In the genomic region with DNA sequence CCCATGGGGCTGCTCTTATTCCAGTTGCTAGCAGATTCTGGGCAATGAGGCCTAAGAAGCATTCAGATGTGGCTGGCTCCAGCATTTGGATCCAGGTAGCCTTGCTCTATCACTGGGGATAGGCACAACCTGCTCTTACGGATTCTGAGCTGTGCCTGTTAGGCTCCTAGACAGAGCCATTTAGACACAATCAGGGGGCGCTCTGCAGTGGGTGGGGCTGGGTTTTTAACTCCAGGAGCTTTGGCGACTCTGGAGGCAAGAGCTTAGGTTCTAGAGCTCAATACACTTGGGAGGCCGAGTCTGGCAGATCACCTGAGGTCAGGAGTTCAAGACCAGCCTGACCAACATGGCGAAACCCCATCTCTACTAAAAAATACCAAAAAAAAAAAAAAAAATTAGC, we compare ENCODE assay signal across 3 cellular contexts.
TF ChIP-seq lines count a peak whose summit lies in the region.

No MANE protein-coding gene starts in this region.

TF ChIP-seq in HCT116, 20 proteins besides CTCF, POLR2A, EP300 and RAD21:
- TF ChIP-seq ZNF274 (IDR thresholded peaks at IDR 0.05; ENCODE audit: low read depth, low read length) (no peak), EZH2phosphoT487 (IDR thresholded peaks at IDR 0.05; ENCODE audit: borderline replicate concordance) (no peak), YY1 (IDR thresholded peaks at IDR 0.05; ENCODE audit: extremely low read depth, insufficient replicate concordance, low read depth, low read length) (no peak), ELF1 (IDR thresholded peaks at IDR 0.05; ENCODE audit: borderline replicate concordance, low read depth) (no peak), EGR1 (IDR thresholded peaks at IDR 0.05; ENCODE audit: low read depth) (no peak), EZH2 (IDR thresholded peaks at IDR 0.05) (no peak)
- TF ChIP-seq, protein P1, sequence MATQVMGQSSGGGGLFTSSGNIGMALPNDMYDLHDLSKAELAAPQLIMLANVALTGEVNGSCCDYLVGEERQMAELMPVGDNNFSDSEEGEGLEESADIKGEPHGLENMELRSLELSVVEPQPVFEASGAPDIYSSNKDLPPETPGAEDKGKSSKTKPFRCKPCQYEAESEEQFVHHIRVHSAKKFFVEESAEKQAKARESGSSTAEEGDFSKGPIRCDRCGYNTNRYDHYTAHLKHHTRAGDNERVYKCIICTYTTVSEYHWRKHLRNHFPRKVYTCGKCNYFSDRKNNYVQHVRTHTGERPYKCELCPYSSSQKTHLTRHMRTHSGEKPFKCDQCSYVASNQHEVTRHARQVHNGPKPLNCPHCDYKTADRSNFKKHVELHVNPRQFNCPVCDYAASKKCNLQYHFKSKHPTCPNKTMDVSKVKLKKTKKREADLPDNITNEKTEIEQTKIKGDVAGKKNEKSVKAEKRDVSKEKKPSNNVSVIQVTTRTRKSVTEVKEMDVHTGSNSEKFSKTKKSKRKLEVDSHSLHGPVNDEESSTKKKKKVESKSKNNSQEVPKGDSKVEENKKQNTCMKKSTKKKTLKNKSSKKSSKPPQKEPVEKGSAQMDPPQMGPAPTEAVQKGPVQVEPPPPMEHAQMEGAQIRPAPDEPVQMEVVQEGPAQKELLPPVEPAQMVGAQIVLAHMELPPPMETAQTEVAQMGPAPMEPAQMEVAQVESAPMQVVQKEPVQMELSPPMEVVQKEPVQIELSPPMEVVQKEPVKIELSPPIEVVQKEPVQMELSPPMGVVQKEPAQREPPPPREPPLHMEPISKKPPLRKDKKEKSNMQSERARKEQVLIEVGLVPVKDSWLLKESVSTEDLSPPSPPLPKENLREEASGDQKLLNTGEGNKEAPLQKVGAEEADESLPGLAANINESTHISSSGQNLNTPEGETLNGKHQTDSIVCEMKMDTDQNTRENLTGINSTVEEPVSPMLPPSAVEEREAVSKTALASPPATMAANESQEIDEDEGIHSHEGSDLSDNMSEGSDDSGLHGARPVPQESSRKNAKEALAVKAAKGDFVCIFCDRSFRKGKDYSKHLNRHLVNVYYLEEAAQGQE (IDR thresholded peaks at IDR 0.05; ENCODE audit: low read depth), result no peak

TF ChIP-seq in K562, 482 proteins besides CTCF, POLR2A, EP300 and RAD21:
- TF ChIP-seq, protein P2, sequence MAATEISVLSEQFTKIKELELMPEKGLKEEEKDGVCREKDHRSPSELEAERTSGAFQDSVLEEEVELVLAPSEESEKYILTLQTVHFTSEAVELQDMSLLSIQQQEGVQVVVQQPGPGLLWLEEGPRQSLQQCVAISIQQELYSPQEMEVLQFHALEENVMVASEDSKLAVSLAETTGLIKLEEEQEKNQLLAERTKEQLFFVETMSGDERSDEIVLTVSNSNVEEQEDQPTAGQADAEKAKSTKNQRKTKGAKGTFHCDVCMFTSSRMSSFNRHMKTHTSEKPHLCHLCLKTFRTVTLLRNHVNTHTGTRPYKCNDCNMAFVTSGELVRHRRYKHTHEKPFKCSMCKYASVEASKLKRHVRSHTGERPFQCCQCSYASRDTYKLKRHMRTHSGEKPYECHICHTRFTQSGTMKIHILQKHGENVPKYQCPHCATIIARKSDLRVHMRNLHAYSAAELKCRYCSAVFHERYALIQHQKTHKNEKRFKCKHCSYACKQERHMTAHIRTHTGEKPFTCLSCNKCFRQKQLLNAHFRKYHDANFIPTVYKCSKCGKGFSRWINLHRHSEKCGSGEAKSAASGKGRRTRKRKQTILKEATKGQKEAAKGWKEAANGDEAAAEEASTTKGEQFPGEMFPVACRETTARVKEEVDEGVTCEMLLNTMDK (IDR thresholded peaks at IDR 0.05; ENCODE audit: borderline replicate concordance, insufficient read depth, low read depth, low read length, poor library complexity, severe bottlenecking), result peak; percentile 22
- TF ChIP-seq ZBTB8A (IDR thresholded peaks at IDR 0.05; ENCODE audit: partially characterized antibody), result no peak
- TF ChIP-seq, protein P3, sequence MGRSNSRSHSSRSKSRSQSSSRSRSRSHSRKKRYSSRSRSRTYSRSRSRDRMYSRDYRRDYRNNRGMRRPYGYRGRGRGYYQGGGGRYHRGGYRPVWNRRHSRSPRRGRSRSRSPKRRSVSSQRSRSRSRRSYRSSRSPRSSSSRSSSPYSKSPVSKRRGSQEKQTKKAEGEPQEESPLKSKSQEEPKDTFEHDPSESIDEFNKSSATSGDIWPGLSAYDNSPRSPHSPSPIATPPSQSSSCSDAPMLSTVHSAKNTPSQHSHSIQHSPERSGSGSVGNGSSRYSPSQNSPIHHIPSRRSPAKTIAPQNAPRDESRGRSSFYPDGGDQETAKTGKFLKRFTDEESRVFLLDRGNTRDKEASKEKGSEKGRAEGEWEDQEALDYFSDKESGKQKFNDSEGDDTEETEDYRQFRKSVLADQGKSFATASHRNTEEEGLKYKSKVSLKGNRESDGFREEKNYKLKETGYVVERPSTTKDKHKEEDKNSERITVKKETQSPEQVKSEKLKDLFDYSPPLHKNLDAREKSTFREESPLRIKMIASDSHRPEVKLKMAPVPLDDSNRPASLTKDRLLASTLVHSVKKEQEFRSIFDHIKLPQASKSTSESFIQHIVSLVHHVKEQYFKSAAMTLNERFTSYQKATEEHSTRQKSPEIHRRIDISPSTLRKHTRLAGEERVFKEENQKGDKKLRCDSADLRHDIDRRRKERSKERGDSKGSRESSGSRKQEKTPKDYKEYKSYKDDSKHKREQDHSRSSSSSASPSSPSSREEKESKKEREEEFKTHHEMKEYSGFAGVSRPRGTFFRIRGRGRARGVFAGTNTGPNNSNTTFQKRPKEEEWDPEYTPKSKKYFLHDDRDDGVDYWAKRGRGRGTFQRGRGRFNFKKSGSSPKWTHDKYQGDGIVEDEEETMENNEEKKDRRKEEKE (IDR thresholded peaks at IDR 0.05; ENCODE audit: borderline replicate concordance in 1 of 2, control insufficient read depth in 1 of 2, low read depth in 2 of 2, low read length in 1 of 2), result no peak
- TF ChIP-seq PCBP2 (IDR thresholded peaks at IDR 0.05; ENCODE audit: low read depth, low read length, poor library complexity, severe bottlenecking), result no peak
TF ChIP-seq in K562: peak in this region for 1.

TF ChIP-seq in neural cell, 6 proteins besides CTCF, POLR2A, EP300 and RAD21:
- TF ChIP-seq EZH2 (IDR thresholded peaks at IDR 0.05; ENCODE audit: borderline replicate concordance, insufficient read depth, low read length, poor library complexity, severe bottlenecking) (no peak), POLR2AphosphoS5 (IDR thresholded peaks at IDR 0.05) (no peak), TAF1 (IDR thresholded peaks at IDR 0.05; ENCODE audit: low read depth) (no peak), SMC3 (conservative IDR thresholded peaks at IDR 0.05; ENCODE audit: poor library complexity) (no peak), MXI1 (conservative IDR thresholded peaks at IDR 0.05; ENCODE audit: poor library complexity, severe bottlenecking) (no peak)
- TF ChIP-seq, protein P1 (IDR thresholded peaks at IDR 0.05; ENCODE audit: borderline replicate concordance), result no peak
